19 cellular contexts compared by ENCODE assay signal in genomic region chr1:41641483-41641829, GRCh38.
DNase-seq lines count a peak whose midpoint lies in the region; ATAC-seq lines count a peak whose summit lies in the region.
"Had no signal": no experiment of that assay in that cellular context is flagged by ENCODE, and none has a peak within 500 bp of the region (broad histone marks: within the 10 kb centered on the region; RNA-seq: fewer than 3 reads in every experiment).

No MANE protein-coding gene starts in this region.

- H3K36me3 Mint-ChIP-seq in activated T-helper 17 cell treated with anti-CD3 and anti-CD28 coated beads, Interleukin-2, amount 50 U/mL, for 72 hours (ENCODE audit: low read depth) = peaks cover 44% of the 10 kb centered on the region
- H3K36me3 Mint-ChIP-seq: WTC11 had no signal

- no peaks in the 10 kb centered on the region for H3K9me3 ChIP-seq in HAP-1
- H3K9me3 ChIP-seq: breast epithelium, ovary, thyroid gland had no signal

- in situ Hi-C loops in HAP-1 (cut with MboI; ENCODE audit: low sequenced_read_pairs) = no loop called here

- no peaks in the 10 kb centered on the region for H3K36me3 ChIP-seq in HAP-1 (replicated peaks)
- H3K36me3 ChIP-seq: breast epithelium, ovary, thyroid gland had no signal

- H3K27ac Mint-ChIP-seq in activated T-helper 17 cell treated with anti-CD3 and anti-CD28 coated beads, Interleukin-2, amount 50 U/mL, for 72 hours = no peak overlapping the region
- H3K27ac Mint-ChIP-seq in stimulated activated naive CD8-positive, alpha-beta T cell treated with anti-CD3 and anti-CD28 coated beads, Interleukin-15, amount 100 ng/mL, for 72 hours = no peak overlapping the region
- H3K27ac Mint-ChIP-seq: WTC11 had no signal

- H3K4me1 ChIP-seq in HAP-1 = no peaks in the 10 kb centered on the region
- H3K4me1 ChIP-seq: breast epithelium, thyroid gland had no signal

- H3K4me3 Mint-ChIP-seq in activated T-helper 17 cell treated with anti-CD3 and anti-CD28 coated beads, Interleukin-2, amount 50 U/mL, for 72 hours = no peak overlapping the region
- no peak overlapping the region for H3K4me3 Mint-ChIP-seq in stimulated activated naive CD8-positive, alpha-beta T cell treated with anti-CD3 and anti-CD28 coated beads, Interleukin-15, amount 100 ng/mL, for 72 hours
- H3K4me3 Mint-ChIP-seq: WTC11 had no signal

- H3K4me3 ChIP-seq in HAP-1 = no peak overlapping the region
- H3K4me3 ChIP-seq: breast epithelium, ovary, skin epidermis, thyroid gland had no signal

- no peaks in the 10 kb centered on the region for H3K9me3 Mint-ChIP-seq in activated T-helper 17 cell treated with anti-CD3 and anti-CD28 coated beads, Interleukin-2, amount 50 U/mL, for 72 hours
- H3K9me3 Mint-ChIP-seq in stimulated activated naive CD8-positive, alpha-beta T cell treated with anti-CD3 and anti-CD28 coated beads, Interleukin-15, amount 100 ng/mL, for 72 hours = no peaks in the 10 kb centered on the region
- H3K9me3 Mint-ChIP-seq: WTC11 had no signal

- H3K27me3 ChIP-seq in HAP-1 (ENCODE audit: low read depth) = no peaks in the 10 kb centered on the region
- H3K27me3 ChIP-seq: breast epithelium, ovary, thyroid gland had no signal

- no peaks in the 10 kb centered on the region for H3K27me3 Mint-ChIP-seq in activated T-helper 17 cell treated with anti-CD3 and anti-CD28 coated beads, Interleukin-2, amount 50 U/mL, for 72 hours
- H3K27me3 Mint-ChIP-seq in stimulated activated naive CD8-positive, alpha-beta T cell treated with anti-CD3 and anti-CD28 coated beads, Interleukin-15, amount 100 ng/mL, for 72 hours = no peaks in the 10 kb centered on the region

- peak; percentile 46 for ATAC-seq in GM21786 (IDR thresholded peaks at IDR 0.05; ENCODE audit: unreplicated experiment)
- ATAC-seq in activated T-helper 17 cell treated with anti-CD3 and anti-CD28 coated beads, Interleukin-2, amount 50 U/mL, for 72 hours (replicated peaks) = peak; percentile 44
- peak; percentile 71 for ATAC-seq in stimulated activated naive CD8-positive, alpha-beta T cell treated with anti-CD3 and anti-CD28 coated beads, Interleukin-15, amount 100 ng/mL, for 72 hours
- ATAC-seq in HG02623 (IDR thresholded peaks at IDR 0.05; ENCODE audit: unreplicated experiment) = no peak
- ATAC-seq: left cardiac atrium, Panc1, WTC11 had no signal

- peak; percentile 37 for DNase-seq in stimulated activated CD4-positive, alpha-beta T cell treated with anti-CD3 and anti-CD28 coated beads, Interleukin-12 subunit alpha, Interleukin-12 subunit beta, amount 100 ng/mL, for 4 hours
- no peak for DNase-seq in stimulated activated CD4-positive, alpha-beta T cell treated with anti-CD3 and anti-CD28 coated beads, Interleukin-2, amount 100 ng/mL, for 48 hours
- DNase-seq in stimulated activated naive CD8-positive, alpha-beta T cell treated with anti-CD3 and anti-CD28 coated beads, Interleukin-15, amount 100 ng/mL, for 72 hours = peak in 1 of 2 donors; percentile 74
- DNase-seq in D341Med (ENCODE audit: low spot score) (no peak), HAP-1 (ENCODE audit: low spot score in 2 of 2) (no peak)
- DNase-seq: AML-193, DMS79, left cardiac atrium, NCI-H187, NCI-H510A, ovary, thyroid gland had no signal

- peaks cover 32% of the 10 kb centered on the region for H3K4me1 Mint-ChIP-seq in activated T-helper 17 cell treated with anti-CD3 and anti-CD28 coated beads, Interleukin-2, amount 50 U/mL, for 72 hours
- H3K4me1 Mint-ChIP-seq in stimulated activated naive CD8-positive, alpha-beta T cell treated with anti-CD3 and anti-CD28 coated beads, Interleukin-15, amount 100 ng/mL, for 72 hours = peaks cover 14% of the 10 kb centered on the region
